ENCODE assay signal across 9 cellular contexts in the genomic region with DNA sequence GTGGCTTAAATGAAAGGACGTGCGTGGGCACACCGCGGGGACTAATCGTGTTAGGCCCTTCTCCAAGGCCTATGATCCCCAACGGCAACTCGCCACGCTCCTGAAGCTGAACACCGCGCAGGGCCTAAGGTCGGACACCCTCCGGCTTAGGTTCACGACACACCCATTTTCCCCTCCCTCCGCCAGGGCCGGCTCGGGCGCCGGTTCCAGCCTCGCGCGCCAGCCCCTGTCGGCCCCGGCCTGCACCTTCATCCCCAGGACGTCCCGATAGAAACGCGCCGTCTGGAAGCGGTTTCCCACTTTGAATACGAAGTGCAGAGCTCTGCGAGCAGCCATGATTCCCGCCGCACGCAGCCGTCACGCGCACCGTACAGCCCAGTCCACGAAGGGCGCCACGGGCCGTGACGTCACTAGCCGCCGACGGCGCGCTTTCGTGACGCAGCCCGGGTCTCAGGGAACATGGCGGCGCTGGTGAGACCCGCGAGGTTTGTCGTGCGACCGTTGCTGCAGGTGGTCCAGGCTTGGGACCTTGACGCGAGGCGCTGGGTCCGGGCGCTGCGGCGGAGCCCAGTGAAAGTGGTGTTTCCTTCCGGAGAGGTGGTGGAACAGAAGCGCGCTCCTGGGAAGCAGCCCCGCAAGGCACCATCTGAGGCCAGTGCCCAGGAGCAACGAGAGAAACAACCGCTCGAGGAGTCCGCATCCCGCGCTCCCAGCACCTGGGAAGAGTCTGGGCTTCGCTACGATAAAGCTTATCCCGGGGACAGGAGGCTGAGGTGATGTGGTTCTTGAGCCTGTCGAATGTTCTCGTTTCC. TPM values are rescaled to one million over a fixed set of nuclear protein-coding genes. Genes with fewer than 3 reads are reported as not detected.
DNase-seq lines count a peak whose midpoint lies in the region; ATAC-seq, FAIRE-seq and TF ChIP-seq lines count a peak whose summit lies in the region.
"Had no signal": no experiment of that assay in that cellular context is flagged by ENCODE, and none has a peak within 500 bp of the region (broad histone marks: within the 10 kb centered on the region; RNA-seq: fewer than 3 reads in every experiment).

TSS of gene GLOD4 (minus strand) at position 361 of the 812 bp plus-strand sequence. CDS start at position 336, 25 bp downstream.
TSS of gene MRM3 (plus strand) at position 434 of the 812 bp plus-strand sequence. CDS start at position 460, 26 bp downstream.

- TF ChIP-seq CTCF in BJ (IDR thresholded peaks at IDR 0.05; ENCODE audit: insufficient read depth, low read depth, low read length) (peak; percentile 21; the same call in 1 of the 2 replicates), liver (IDR thresholded peaks at IDR 0.05; ENCODE audit: low read depth, low read length, missing input control) (no peak)

- H3K4me3 ChIP-seq in BJ (ENCODE audit: low read depth, low read length) (peak within 1 kb of the TSS; percentile 96), liver (ENCODE audit: low read depth in 1 of 3, low read length in 3 of 3) (peak within 1 kb of the TSS; percentile 93 to 100 (median 98))

- H3K9me3 ChIP-seq in liver (ENCODE audit: control insufficient read depth in 4 of 4, low read length in 3 of 4), result no peaks in the 10 kb centered on the region

- peak within 1 kb of the TSS; percentile 87 to 95 for H3K27ac ChIP-seq in liver (ENCODE audit: low read depth in 1 of 2, low read length in 2 of 2)

- DNase-seq in BJ (ENCODE audit: low read depth) (peak; percentile 48), GM19239 (ENCODE audit: insufficient read length, low spot score) (peak; percentile 96), NCI-H69 (lab: John Stamatoyannopoulos, UW) (peak; percentile 84), dermis blood vessel endothelial cell (peak; percentile 95)
- DNase-seq in activated CD4-positive, alpha-beta T cell treated with anti-CD3 and anti-CD28 coated beads, Interleukin-2, amount 50 U/mL, for 24 hours (ENCODE audit: low read depth in 1 of 2, low spot score in 1 of 2), result peak; percentile 91 to 97
- DNase-seq in stimulated activated CD4-positive, alpha-beta T cell treated with anti-CD3 and anti-CD28 coated beads, Interleukin-4, amount 100 ng/mL, for 1 hour, result peak; percentile 95

- peaks cover 4% of the 10 kb centered on the region; the same call in 1 of the 2 replicates for H3K36me3 ChIP-seq in BJ (ENCODE audit: control insufficient read depth, insufficient read depth, low read length)
- H3K36me3 ChIP-seq in liver (ENCODE audit: control insufficient read depth in 4 of 4, insufficient read depth in 3 of 4, low read depth in 1 of 4, low read length in 3 of 4), result peaks cover 3 to 14% (median 11%) of the 10 kb centered on the region in 4 donors

- H3K4me1 ChIP-seq in liver (ENCODE audit: control insufficient read depth in 4 of 4, insufficient read depth in 4 of 4, low read length in 3 of 4), result peaks cover 9 to 30% (median 22%) of the 10 kb centered on the region in 4 donors

- no peak for TF ChIP-seq RAD21 in liver (IDR thresholded peaks at IDR 0.05)

- H3K27me3 ChIP-seq in BJ (ENCODE audit: control insufficient read depth, insufficient read depth, low read length), result no peaks in the 10 kb centered on the region
- no peaks in the 10 kb centered on the region for H3K27me3 ChIP-seq in liver (ENCODE audit: control insufficient read depth in 4 of 4, insufficient read depth in 4 of 4, low read length in 3 of 4)

- ATAC-seq in HG03442 (IDR thresholded peaks at IDR 0.05; ENCODE audit: unreplicated experiment), result peak; percentile 87

- POLR2A ChIA-PET in BJ (lab: Charles Lee), result no interaction called here

- FAIRE-seq in GM19239 (lab: Jason Lieb, UNC), result peak; percentile 99
- FAIRE-seq: islet of Langerhans had no signal

- WGBS in liver, result under 1% methylated on average over 80 of the region's 80 CpGs

- CTCF ChIA-PET in BJ (lab: Yijun Ruan, JAX), result interaction anchor here (0.6 to 3.1 kb wide), 8 partner anchors 12 to 274 kb away, joined by 3 to 19 read pairs (median 4); partner anchors contain the start of genes NXN and TIMM22

- peak within 1 kb of the TSS; percentile 88 to 100 for H3K9ac ChIP-seq in liver (ENCODE audit: low read depth in 1 of 2, low read length in 2 of 2)

TF ChIP-seq in liver, 16 proteins besides CTCF, POLR2A, EP300 and RAD21:
- TF ChIP-seq HNF4A (conservative IDR thresholded peaks at IDR 0.05), result peak in 1 of 2 donors; percentile 47
- no peak for TF ChIP-seq JUND (IDR thresholded peaks at IDR 0.05)
- no peak for TF ChIP-seq ZBTB33 (IDR thresholded peaks at IDR 0.05)
- TF ChIP-seq, protein P1, sequence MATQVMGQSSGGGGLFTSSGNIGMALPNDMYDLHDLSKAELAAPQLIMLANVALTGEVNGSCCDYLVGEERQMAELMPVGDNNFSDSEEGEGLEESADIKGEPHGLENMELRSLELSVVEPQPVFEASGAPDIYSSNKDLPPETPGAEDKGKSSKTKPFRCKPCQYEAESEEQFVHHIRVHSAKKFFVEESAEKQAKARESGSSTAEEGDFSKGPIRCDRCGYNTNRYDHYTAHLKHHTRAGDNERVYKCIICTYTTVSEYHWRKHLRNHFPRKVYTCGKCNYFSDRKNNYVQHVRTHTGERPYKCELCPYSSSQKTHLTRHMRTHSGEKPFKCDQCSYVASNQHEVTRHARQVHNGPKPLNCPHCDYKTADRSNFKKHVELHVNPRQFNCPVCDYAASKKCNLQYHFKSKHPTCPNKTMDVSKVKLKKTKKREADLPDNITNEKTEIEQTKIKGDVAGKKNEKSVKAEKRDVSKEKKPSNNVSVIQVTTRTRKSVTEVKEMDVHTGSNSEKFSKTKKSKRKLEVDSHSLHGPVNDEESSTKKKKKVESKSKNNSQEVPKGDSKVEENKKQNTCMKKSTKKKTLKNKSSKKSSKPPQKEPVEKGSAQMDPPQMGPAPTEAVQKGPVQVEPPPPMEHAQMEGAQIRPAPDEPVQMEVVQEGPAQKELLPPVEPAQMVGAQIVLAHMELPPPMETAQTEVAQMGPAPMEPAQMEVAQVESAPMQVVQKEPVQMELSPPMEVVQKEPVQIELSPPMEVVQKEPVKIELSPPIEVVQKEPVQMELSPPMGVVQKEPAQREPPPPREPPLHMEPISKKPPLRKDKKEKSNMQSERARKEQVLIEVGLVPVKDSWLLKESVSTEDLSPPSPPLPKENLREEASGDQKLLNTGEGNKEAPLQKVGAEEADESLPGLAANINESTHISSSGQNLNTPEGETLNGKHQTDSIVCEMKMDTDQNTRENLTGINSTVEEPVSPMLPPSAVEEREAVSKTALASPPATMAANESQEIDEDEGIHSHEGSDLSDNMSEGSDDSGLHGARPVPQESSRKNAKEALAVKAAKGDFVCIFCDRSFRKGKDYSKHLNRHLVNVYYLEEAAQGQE (IDR thresholded peaks at IDR 0.05), result no peak
- peak in 1 of 2 donors; percentile 34 for TF ChIP-seq RXRA (IDR thresholded peaks at IDR 0.05)
- TF ChIP-seq NR2F2 (IDR thresholded peaks at IDR 0.05), result no peak
- peak; percentile 32 for TF ChIP-seq SP1 (IDR thresholded peaks at IDR 0.05)
- no peak for TF ChIP-seq HNF4G (IDR thresholded peaks at IDR 0.05)
- no peak for TF ChIP-seq TAF1 (conservative IDR thresholded peaks at IDR 0.05)
- no peak for TF ChIP-seq FOXA2 (IDR thresholded peaks at IDR 0.05)
- TF ChIP-seq FOXA1 (IDR thresholded peaks at IDR 0.05), result peak; percentile 10
- no peak for TF ChIP-seq EGR1 (IDR thresholded peaks at IDR 0.05; ENCODE audit: low read depth in 2 of 2)
- TF ChIP-seq, protein P2, sequence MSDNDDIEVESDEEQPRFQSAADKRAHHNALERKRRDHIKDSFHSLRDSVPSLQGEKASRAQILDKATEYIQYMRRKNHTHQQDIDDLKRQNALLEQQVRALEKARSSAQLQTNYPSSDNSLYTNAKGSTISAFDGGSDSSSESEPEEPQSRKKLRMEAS (IDR thresholded peaks at IDR 0.05), result peak; percentile 67
- peak; percentile 99 for TF ChIP-seq YY1 (IDR thresholded peaks at IDR 0.05)
- TF ChIP-seq GABPA (IDR thresholded peaks at IDR 0.05 in 1 of 2, conservative IDR thresholded peaks at IDR 0.05 in 1 of 2), result peak in 1 of 2 donors; percentile 69
- TF ChIP-seq, protein P3, sequence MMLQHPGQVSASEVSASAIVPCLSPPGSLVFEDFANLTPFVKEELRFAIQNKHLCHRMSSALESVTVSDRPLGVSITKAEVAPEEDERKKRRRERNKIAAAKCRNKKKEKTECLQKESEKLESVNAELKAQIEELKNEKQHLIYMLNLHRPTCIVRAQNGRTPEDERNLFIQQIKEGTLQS (IDR thresholded peaks at IDR 0.05), result no peak

RNA-seq across cellular contexts. Expression of gene GLOD4, which starts in this region (rescaled TPM):
- polyA plus RNA-seq in BJ (2011; rRNA removed) (15.8 and 28.3 TPM in 2 replicates), liver (10 to 100 TPM; 26.1 to 50.5 TPM)
- polyA minus RNA-seq in BJ (2011; rRNA and poly(A)+ RNA removed), result 7.7 and 9.0 TPM in 2 replicates
- total RNA-seq in dermis blood vessel endothelial cell (61.8 and 165 TPM in 2 replicates), liver (10 to 100 TPM; 32.1 to 45.9 TPM)

RNA-seq across cellular contexts. Expression of gene MRM3, which starts in this region (rescaled TPM):
- 9.8 and 10.1 TPM in 2 replicates for polyA plus RNA-seq in BJ (2011; rRNA removed)
- 4.0 and 4.3 TPM in 2 replicates for polyA minus RNA-seq in BJ (2011; rRNA and poly(A)+ RNA removed)
- 20.1 and 24.4 TPM in 2 replicates for total RNA-seq in dermis blood vessel endothelial cell
- 10 to 100 TPM in 1 of 2 donors, 1 to 10 TPM in 1; 8.5 to 16.9 TPM for total RNA-seq in liver
- 10 to 100 TPM; 13.9 to 17.5 TPM for polyA plus RNA-seq in liver

Comparison
In these comparisons a context has a peak if more than half of its experiments do, and no peak if none do; other contexts are left out.
1. Peak in every context shown above with its lines: DNase-seq, ATAC-seq, H3K4me3 ChIP-seq and H3K27ac ChIP-seq.